In genomic region chr19:3497757-3498515, GRCh38 we compare ENCODE assay signal across 23 cellular contexts. TPM values are rescaled to one million over a fixed set of nuclear protein-coding genes. Genes with fewer than 3 reads are reported as not detected.
A peak's percentile ranks its signal among the peaks of the same experiment; 100 is the strongest.
DNase-seq lines count a peak whose midpoint lies in the region; ATAC-seq, FAIRE-seq and TF ChIP-seq lines count a peak whose summit lies in the region.
"Had no signal": no experiment of that assay in that cellular context is flagged by ENCODE, and none has a peak within 500 bp of the region (broad histone marks: within the 10 kb centered on the region; RNA-seq: fewer than 3 reads in every experiment).

No MANE protein-coding gene starts in this region.

- H3K9me3 ChIP-seq in CD4-positive, alpha-beta T cell (ENCODE audit: control insufficient read depth, low read length): no peaks in the 10 kb centered on the region

- H3K36me3 Mint-ChIP-seq in CD4-positive, alpha-beta T cell (ENCODE audit: low read depth): peaks cover 37% of the 10 kb centered on the region
- H3K36me3 Mint-ChIP-seq in central memory CD8-positive, alpha-beta T cell (ENCODE audit: insufficient read depth): peaks cover 22% of the 10 kb centered on the region
- H3K36me3 Mint-ChIP-seq in nephron progenitor cell (ENCODE audit: low read depth): peaks cover 31% of the 10 kb centered on the region

- no peak for TF ChIP-seq POLR2A in GM12892 (IDR thresholded peaks at IDR 0.05; ENCODE audit: low read depth, low read length)

- no peak for FAIRE-seq in GM12892 (lab: Jason Lieb, UNC)
- FAIRE-seq: G401.6 had no signal

- H3K4me3 Mint-ChIP-seq in CD4-positive, alpha-beta T cell: peak overlapping the region; percentile 58
- no peak overlapping the region for H3K4me3 Mint-ChIP-seq in central memory CD8-positive, alpha-beta T cell
- peak overlapping the region; percentile 21 for H3K4me3 Mint-ChIP-seq in nephron progenitor cell

- DNase-seq in ACHN: peak; percentile 54
- DNase-seq in CD4-positive, alpha-beta T cell: no peak
- no peak for DNase-seq in central memory CD8-positive, alpha-beta T cell (ENCODE audit: low spot score in 2 of 2)
- no peak for DNase-seq in nephron progenitor cell
- no peak for DNase-seq in GM12892 (ENCODE audit: insufficient read length)
- DNase-seq in T-helper 9 cell: no peak
- DNase-seq: CD8-positive, alpha-beta memory T cell; DMS79 treated with DMSO at 0.1 percent for 48 hours; GM23248; HCEC 1CT; KG1; NCI-H1436; NCI-H2029 treated with DMSO at 0.1 percent for 48 hours; NCI-H2171 treated with DMSO at 0.1 percent for 48 hours; NCI-H446 treated with DMSO at 0.1 percent for 48 hours; NK-92 treated with Interleukin-12 subunit alpha and Interleukin-12 subunit beta, amount 100 ng/mL, for 24 hours; SHP77 treated with DMSO at 0.1 percent for 48 hours had no signal

- H3K9me3 Mint-ChIP-seq in CD4-positive, alpha-beta T cell: no peaks in the 10 kb centered on the region
- H3K9me3 Mint-ChIP-seq in central memory CD8-positive, alpha-beta T cell: no peaks in the 10 kb centered on the region
- no peaks in the 10 kb centered on the region for H3K9me3 Mint-ChIP-seq in nephron progenitor cell

- H3K27ac Mint-ChIP-seq in CD4-positive, alpha-beta T cell: peak overlapping the region; percentile 59
- peak overlapping the region; percentile 5 for H3K27ac Mint-ChIP-seq in central memory CD8-positive, alpha-beta T cell (ENCODE audit: low read depth)
- H3K27ac Mint-ChIP-seq in nephron progenitor cell: no peak overlapping the region

- H3K27me3 Mint-ChIP-seq in CD4-positive, alpha-beta T cell: no peaks in the 10 kb centered on the region
- no peaks in the 10 kb centered on the region for H3K27me3 Mint-ChIP-seq in central memory CD8-positive, alpha-beta T cell
- H3K27me3 Mint-ChIP-seq in nephron progenitor cell (ENCODE audit: low read depth, poor library complexity): peaks cover 11% of the 10 kb centered on the region

- H3K27ac ChIP-seq in CD4-positive, alpha-beta T cell (ENCODE audit: low read depth, low read length): no peak overlapping the region
- H3K27ac ChIP-seq: GM23248 had no signal

- no peaks in the 10 kb centered on the region for H3K27me3 ChIP-seq in CD4-positive, alpha-beta T cell (ENCODE audit: control insufficient read depth, insufficient read depth, low read length)

- H3K4me1 Mint-ChIP-seq in CD4-positive, alpha-beta T cell (ENCODE audit: low read depth): peaks cover 28% of the 10 kb centered on the region
- H3K4me1 Mint-ChIP-seq in central memory CD8-positive, alpha-beta T cell: peaks cover 20% of the 10 kb centered on the region
- peaks cover 16% of the 10 kb centered on the region for H3K4me1 Mint-ChIP-seq in nephron progenitor cell

- POLR2A ChIA-PET in CD4-positive, alpha-beta T cell (lab: Charles Lee): no interaction called here

- no peak for TF ChIP-seq CTCF in CD4-positive, alpha-beta T cell (IDR thresholded peaks at IDR 0.05)
- TF ChIP-seq CTCF in nephron progenitor cell (IDR thresholded peaks at IDR 0.05): no peak

- in situ Hi-C loops in ACHN (cut with HindIII; ENCODE audit: low pct_ligation_motif_present, low pct_unique_long_range_greater_than_20kb, low sequenced_read_pairs): no loop called here

- CTCF ChIA-PET in CD4-positive, alpha-beta T cell (lab: Charles Lee): no interaction called here

- intact Hi-C loops in CD4-positive, alpha-beta T cell (cut with DNase I, micrococcal nuclease): no loop called here

- no peak for ATAC-seq in CD4-positive, alpha-beta T cell (ENCODE audit: poor library complexity)
- no peak for ATAC-seq in central memory CD8-positive, alpha-beta T cell (replicated peaks; ENCODE audit: extremely low read depth, poor library complexity, severe bottlenecking)
- no peak for ATAC-seq in HG03045 (IDR thresholded peaks at IDR 0.05; ENCODE audit: unreplicated experiment)

RNA-seq across cellular contexts. Expression of gene DOHH, which starts 2.5 kb away (rescaled TPM):
- 1 to 10 TPM; 3.9 to 4.7 TPM for total RNA-seq in CD4-positive, alpha-beta T cell
- 3.7 TPM for polyA plus RNA-seq in GM12892 (2012; ENCODE audit: missing spikeins)

RNA-seq across cellular contexts. Expression of gene FZR1, which starts 8.2 kb away (rescaled TPM):
- total RNA-seq in CD4-positive, alpha-beta T cell: 100 to 1,000 TPM; 109 to 116 TPM
- 16.5 TPM for polyA plus RNA-seq in GM12892 (2012; ENCODE audit: missing spikeins)

RNA-seq across cellular contexts. Expression of gene SMIM44, which starts 14.7 kb away (rescaled TPM):
- not detected for total RNA-seq in CD4-positive, alpha-beta T cell
- not detected for polyA plus RNA-seq in GM12892 (2012; ENCODE audit: missing spikeins)
- total RNA-seq: CD8-positive, alpha-beta memory T cell; GM23248; OCI-LY7; RPMI7951 had no signal
- polyA plus RNA-seq: AG04450; BJ; CD8-positive, alpha-beta memory T cell; GM23248 had no signal

RNA-seq across cellular contexts. Expression of gene SMIM24, which starts 17.6 kb away (rescaled TPM):
- not detected for total RNA-seq in CD4-positive, alpha-beta T cell
- polyA plus RNA-seq in GM12892 (2012; ENCODE audit: missing spikeins): 1.1 TPM
- total RNA-seq: CD8-positive, alpha-beta memory T cell; GM23248; RPMI7951 had no signal
- polyA plus RNA-seq: GM23248 had no signal

RNA-seq across cellular contexts. Expression of gene TEKTIP1, which starts 41.0 kb away (rescaled TPM):
- total RNA-seq in CD4-positive, alpha-beta T cell: 1 to 10 TPM; 5.7 to 6.0 TPM
- not detected for polyA plus RNA-seq in GM12892 (2012; ENCODE audit: missing spikeins)
- total RNA-seq: GM23248, RPMI7951 had no signal
- polyA plus RNA-seq: AG04450, BJ, GM23248 had no signal
